ENCODE assay signal across 8 cellular contexts in the genomic region with DNA sequence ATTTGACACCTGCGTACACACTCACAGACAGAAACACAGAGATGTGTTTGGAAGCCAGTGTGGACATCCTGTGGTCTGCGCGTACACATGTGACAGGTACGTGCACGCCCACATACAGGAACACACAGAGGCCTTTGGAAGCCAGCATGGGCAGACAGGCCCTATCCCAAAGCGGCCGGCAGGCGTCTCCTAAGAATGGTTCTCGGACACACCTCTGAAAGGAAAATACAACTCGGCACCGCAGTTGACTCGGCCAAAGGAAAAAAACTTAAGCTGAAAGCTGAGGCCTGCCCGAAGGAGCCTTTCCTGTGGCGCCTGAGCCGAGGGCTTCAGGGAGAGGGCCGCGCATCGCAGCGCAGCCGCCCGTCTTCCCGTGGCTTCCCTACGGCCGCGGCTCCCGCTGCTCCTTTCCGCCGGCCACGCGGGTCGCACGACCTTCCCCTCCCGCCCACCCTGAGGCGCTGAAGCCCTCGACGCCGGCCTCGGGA. TPM values are rescaled to one million over a fixed set of nuclear protein-coding genes. Genes with fewer than 3 reads are reported as not detected.
DNase-seq lines count a peak whose midpoint lies in the region; FAIRE-seq and TF ChIP-seq lines count a peak whose summit lies in the region.

No MANE protein-coding gene starts in this region.

- peaks cover 10% of the 10 kb centered on the region for H3K4me1 ChIP-seq in cardiac muscle cell (ENCODE audit: low read depth)

- no peaks in the 10 kb centered on the region for H3K27me3 ChIP-seq in cardiac muscle cell

- no peaks in the 10 kb centered on the region for H3K36me3 ChIP-seq in cardiac muscle cell

- FAIRE-seq in HTR-8/SVneo (lab: Jason Lieb, UNC): no peak

- no peak overlapping the region for H3K27ac ChIP-seq in cardiac muscle cell

- TF ChIP-seq CTCF in cardiac muscle cell (IDR thresholded peaks at IDR 0.05; ENCODE audit: low read depth, low read length): peak; percentile 55

- H3K9me3 ChIP-seq in cardiac muscle cell (ENCODE audit: low read depth): no peaks in the 10 kb centered on the region

- peak; percentile 78 for DNase-seq in CD1c-positive myeloid dendritic cell (ENCODE audit: extremely low spot score)
- peak; percentile 22 for DNase-seq in GM19240 (ENCODE audit: insufficient read length, low spot score)
- peak; percentile 35 for DNase-seq in HTR-8/SVneo (ENCODE audit: insufficient read length, low spot score)
- peak; percentile 23 for DNase-seq in SIG-M5 (lab: John Stamatoyannopoulos, UW)
- peak; percentile 36 for DNase-seq in activated naive CD4-positive, alpha-beta T cell treated with anti-CD3 and anti-CD28 coated beads, Interleukin-2, amount 50 U/mL, for 16 hours
- peak; percentile 68 to 79 for DNase-seq in cardiac muscle cell (ENCODE audit: low read depth in 1 of 2, low spot score in 1 of 2)
- DNase-seq in pons (ENCODE audit: low spot score): peak; percentile 28
- DNase-seq in 8988T: no peak

- H3K4me3 ChIP-seq in cardiac muscle cell: peak overlapping the region; percentile 88

RNA-seq across cellular contexts. Expression of a gene that starts 1.4 kb away (rescaled TPM):
- total RNA-seq in cardiac muscle cell: 9.1 and 26.1 TPM in 2 replicates
- 18.3 and 23.0 TPM in 2 replicates for polyA plus RNA-seq in cardiac muscle cell

RNA-seq across cellular contexts. Expression of a gene that starts 41.5 kb away (rescaled TPM):
- total RNA-seq in cardiac muscle cell: 24.1 and 27.0 TPM in 2 replicates
- polyA plus RNA-seq in cardiac muscle cell: 20.7 and 28.9 TPM in 2 replicates
